ENCODE assay signal across 11 cellular contexts in the genomic region with DNA sequence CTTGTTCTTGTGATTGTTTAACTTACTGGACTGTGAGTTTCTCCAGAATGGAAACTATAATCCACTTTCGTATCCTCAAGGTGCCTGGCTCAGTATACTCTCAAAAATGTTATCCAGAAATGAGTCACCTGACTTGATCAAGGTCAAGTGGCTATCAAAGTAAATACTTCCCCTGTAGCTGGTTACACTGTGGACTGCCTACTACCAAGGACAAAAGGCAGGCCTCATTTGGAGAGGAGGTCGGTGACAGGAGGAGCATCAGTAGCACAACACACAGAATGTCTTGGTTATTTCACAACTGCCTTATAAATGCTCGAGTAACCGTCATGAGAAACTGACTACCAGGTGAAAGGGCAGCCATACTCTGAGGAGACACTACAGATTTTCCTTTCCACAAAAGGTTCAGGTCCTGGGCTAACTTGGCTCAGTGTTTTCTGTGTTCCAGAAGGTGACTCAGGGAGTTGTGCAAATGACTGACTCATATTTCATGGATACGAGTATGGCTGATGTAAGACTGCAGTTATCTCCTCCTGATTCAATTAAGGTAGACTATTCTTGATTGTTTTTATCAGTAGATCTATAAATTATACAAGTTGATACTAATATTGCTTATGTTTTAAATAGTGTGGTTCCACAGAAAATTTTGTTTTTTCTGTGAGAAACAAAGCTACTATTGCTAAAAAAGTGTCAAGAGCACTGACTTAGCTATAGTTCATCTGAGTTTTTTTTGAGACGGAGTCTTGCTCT. TPM values are rescaled to one million over a fixed set of nuclear protein-coding genes. Genes with fewer than 3 reads are reported as not detected.
DNase-seq lines count a peak whose midpoint lies in the region; ATAC-seq, FAIRE-seq and TF ChIP-seq lines count a peak whose summit lies in the region.
"Had no signal": no experiment of that assay in that cellular context is flagged by ENCODE, and none has a peak within 500 bp of the region (broad histone marks: within the 10 kb centered on the region; RNA-seq: fewer than 3 reads in every experiment).

No MANE protein-coding gene starts in this region.

- H3K36me3 ChIP-seq in stomach = no peaks in the 10 kb centered on the region

- H3K9me3 Mint-ChIP-seq in activated CD4-positive, alpha-beta memory T cell treated with anti-CD3 and anti-CD28 coated beads for 36 hours = no peaks in the 10 kb centered on the region
- no peaks in the 10 kb centered on the region for H3K9me3 Mint-ChIP-seq in activated CD4-positive, alpha-beta memory T cell treated with anti-CD3 and anti-CD28 coated beads, Interleukin-2, amount 10 ng/mL, durations not matched to agents 7 days and 5 days
- peaks cover 9% of the 10 kb centered on the region for H3K9me3 Mint-ChIP-seq in glutamatergic neuron (ENCODE audit: unreplicated experiment)
- H3K9me3 Mint-ChIP-seq: CD4-positive, CD25-positive, alpha-beta regulatory T cell had no signal

- H3K27me3 ChIP-seq in stomach = no peaks in the 10 kb centered on the region

- no peak for TF ChIP-seq EP300 in stomach (IDR thresholded peaks at IDR 0.05)

- DNase-seq in activated CD4-positive, alpha-beta memory T cell treated with anti-CD3 and anti-CD28 coated beads for 36 hours = no peak
- no peak for DNase-seq in activated CD4-positive, alpha-beta memory T cell treated with anti-CD3 and anti-CD28 coated beads, Interleukin-2, amount 10 ng/mL, durations not matched to agents 7 days and 5 days
- peak; percentile 11 for DNase-seq in SK-MEL-5 (ENCODE audit: low read depth, low spot score)
- no peak for DNase-seq in glutamatergic neuron
- DNase-seq in stomach = no peak
- no peak for DNase-seq in KG1 (lab: John Stamatoyannopoulos, UW)
- DNase-seq in frontal cortex (ENCODE audit: low spot score in 2 of 2) = no peak
- DNase-seq: activated T-cell treated with anti-CD3 and anti-CD28 coated beads, Interleukin-2, amount 50 U/mL, for 1 hour; CD4-positive, CD25-positive, alpha-beta regulatory T cell; islet precursor cell had no signal

- POLR2A ChIA-PET in activated CD4-positive, alpha-beta memory T cell treated with anti-CD3 and anti-CD28 coated beads for 36 hours (lab: Charles Lee) = no interaction called here
- POLR2A ChIA-PET in activated CD4-positive, alpha-beta memory T cell treated with anti-CD3 and anti-CD28 coated beads, Interleukin-2, amount 10 ng/mL, durations not matched to agents 7 days and 5 days (lab: Charles Lee) = interaction anchor here (1.3 kb wide), 1 partner anchor 10 kb away, joined by 4 read pairs; no protein-coding TSS in a partner anchor

- ATAC-seq in GM19395 (IDR thresholded peaks at IDR 0.05; ENCODE audit: unreplicated experiment) = no peak

- H3K4me3 ChIP-seq in stomach = no peak overlapping the region

- WGBS in stomach, 5 donors = 36 to 64% (median 54%) methylated on average over 6 of the region's 6 CpGs

- H3K27ac ChIP-seq in stomach = peak overlapping the region; percentile 63 to 96 (median 79)

- H3K9me3 ChIP-seq in stomach = no peaks in the 10 kb centered on the region

- TF ChIP-seq CTCF in glutamatergic neuron (IDR thresholded peaks at IDR 0.05; ENCODE audit: partially characterized antibody, unreplicated experiment) (no peak), stomach (IDR thresholded peaks at IDR 0.05) (no peak)

- H3K27ac Mint-ChIP-seq in activated CD4-positive, alpha-beta memory T cell treated with anti-CD3 and anti-CD28 coated beads for 36 hours = peak overlapping the region; percentile 30
- no peak overlapping the region for H3K27ac Mint-ChIP-seq in activated CD4-positive, alpha-beta memory T cell treated with anti-CD3 and anti-CD28 coated beads, Interleukin-2, amount 10 ng/mL, durations not matched to agents 7 days and 5 days
- H3K27ac Mint-ChIP-seq in glutamatergic neuron (ENCODE audit: unreplicated experiment) = peak overlapping the region; percentile 19

- no peaks in the 10 kb centered on the region for H3K27me3 Mint-ChIP-seq in activated CD4-positive, alpha-beta memory T cell treated with anti-CD3 and anti-CD28 coated beads for 36 hours
- no peaks in the 10 kb centered on the region for H3K27me3 Mint-ChIP-seq in activated CD4-positive, alpha-beta memory T cell treated with anti-CD3 and anti-CD28 coated beads, Interleukin-2, amount 10 ng/mL, durations not matched to agents 7 days and 5 days
- H3K27me3 Mint-ChIP-seq in glutamatergic neuron (ENCODE audit: unreplicated experiment) = peaks cover 9% of the 10 kb centered on the region
- H3K27me3 Mint-ChIP-seq: CD4-positive, CD25-positive, alpha-beta regulatory T cell had no signal

- TF ChIP-seq POLR2A in stomach (IDR thresholded peaks at IDR 0.05) = no peak

- peaks cover 8% of the 10 kb centered on the region for H3K36me3 Mint-ChIP-seq in activated CD4-positive, alpha-beta memory T cell treated with anti-CD3 and anti-CD28 coated beads for 36 hours
- peaks cover 20% of the 10 kb centered on the region for H3K36me3 Mint-ChIP-seq in activated CD4-positive, alpha-beta memory T cell treated with anti-CD3 and anti-CD28 coated beads, Interleukin-2, amount 10 ng/mL, durations not matched to agents 7 days and 5 days (ENCODE audit: low read depth)
- no peaks in the 10 kb centered on the region for H3K36me3 Mint-ChIP-seq in glutamatergic neuron (ENCODE audit: unreplicated experiment)

- no peak overlapping the region for H3K4me3 Mint-ChIP-seq in activated CD4-positive, alpha-beta memory T cell treated with anti-CD3 and anti-CD28 coated beads for 36 hours
- no peak overlapping the region for H3K4me3 Mint-ChIP-seq in activated CD4-positive, alpha-beta memory T cell treated with anti-CD3 and anti-CD28 coated beads, Interleukin-2, amount 10 ng/mL, durations not matched to agents 7 days and 5 days
- H3K4me3 Mint-ChIP-seq in glutamatergic neuron (ENCODE audit: unreplicated experiment) = no peak overlapping the region

- in situ Hi-C loops in SK-MEL-5 (cut with HindIII; ENCODE audit: low pct_unique_long_range_greater_than_20kb, low sequenced_read_pairs) = no loop called here

- peaks cover 63% of the 10 kb centered on the region for H3K4me1 Mint-ChIP-seq in activated CD4-positive, alpha-beta memory T cell treated with anti-CD3 and anti-CD28 coated beads for 36 hours (ENCODE audit: low read depth)
- H3K4me1 Mint-ChIP-seq in activated CD4-positive, alpha-beta memory T cell treated with anti-CD3 and anti-CD28 coated beads, Interleukin-2, amount 10 ng/mL, durations not matched to agents 7 days and 5 days = peaks cover 50% of the 10 kb centered on the region
- peaks cover 49% of the 10 kb centered on the region for H3K4me1 Mint-ChIP-seq in glutamatergic neuron (ENCODE audit: low read depth, unreplicated experiment)

- CTCF ChIA-PET in activated CD4-positive, alpha-beta memory T cell treated with anti-CD3 and anti-CD28 coated beads for 36 hours (lab: Charles Lee) = interaction anchor here (1.1 kb wide), 1 partner anchor 17 kb away, joined by 3 read pairs; no protein-coding TSS in a partner anchor
- CTCF ChIA-PET in activated CD4-positive, alpha-beta memory T cell treated with anti-CD3 and anti-CD28 coated beads, Interleukin-2, amount 10 ng/mL, durations not matched to agents 7 days and 5 days (lab: Charles Lee) = no interaction called here

- no peak for FAIRE-seq in frontal cortex (lab: Jason Lieb, UNC)

- peaks cover 32 to 83% (median 71%) of the 10 kb centered on the region in 4 donors for H3K4me1 ChIP-seq in stomach

- intact Hi-C loops in activated CD4-positive, alpha-beta memory T cell treated with anti-CD3 and anti-CD28 coated beads for 36 hours (cut with micrococcal nuclease) = no loop called here
- intact Hi-C loops in stomach (cut with DNase I; ENCODE audit: low total_unique reads) = loop anchor here (10.0 kb wide), 1 partner anchor 233 kb away; no protein-coding TSS in a partner anchor

RNA-seq across cellular contexts. Expression of gene CCNY, which starts 4.2 kb away (rescaled TPM):
- 10 to 100 TPM; 34.6 to 36.2 TPM for total RNA-seq in activated CD4-positive, alpha-beta memory T cell treated with anti-CD3 and anti-CD28 coated beads for 36 hours
- total RNA-seq in activated CD4-positive, alpha-beta memory T cell treated with anti-CD3 and anti-CD28 coated beads, Interleukin-2, amount 10 ng/mL, durations not matched to agents 7 days and 5 days = 10 to 100 TPM; 49.3 to 56.7 TPM
- total RNA-seq in SK-MEL-5 (2014; rRNA removed; shearing (Covaris generic)) = 19.9 and 22.6 TPM in 2 replicates
- polyA plus RNA-seq in SK-MEL-5 (2015; cell fraction: cytosol; rRNA removed) = 16.7 and 21.7 TPM in 2 replicates
- polyA plus RNA-seq in SK-MEL-5 (2015; cell fraction: nucleus; rRNA removed) = 6.6 and 14.3 TPM in 2 replicates
- total RNA-seq in glutamatergic neuron (ENCODE audit: unreplicated experiment) (219 TPM), stomach (10 to 100 TPM in 4 of 5 donors, 1 to 10 TPM in 1; 5.8 to 99.6 (median 60.0) TPM), frontal cortex (54.6 TPM)
- 10 to 100 TPM; 20.2 to 29.4 (median 25.8) TPM for polyA plus RNA-seq in stomach
